In genomic region chr19:12722566-12723382, GRCh38 we compare ENCODE assay signal across 1 cellular context.
A peak's percentile ranks its signal among the peaks of the same experiment; 100 is the strongest.
TF ChIP-seq lines count a peak whose summit lies in the region.

No MANE protein-coding gene starts in this region.

TF ChIP-seq in HEK293, 187 proteins besides CTCF, POLR2A, EP300 and RAD21 (continued from another document and continues in another):
- no peak for TF ChIP-seq ZNF776 (tag by site-specific recombination; IDR thresholded peaks at IDR 0.05; ENCODE audit: borderline replicate concordance)
- no peak for TF ChIP-seq YY1 (tag by site-specific recombination; IDR thresholded peaks at IDR 0.05)
- no peak for TF ChIP-seq ZNF133 (tag by site-specific recombination; IDR thresholded peaks at IDR 0.05)
- 0 out of 2 replicates have a peak, but pooled peaks have one; percentile 17 for TF ChIP-seq ZNF660 (tag by site-specific recombination; IDR thresholded peaks at IDR 0.05)
- TF ChIP-seq KLF1 (tag by site-specific recombination; IDR thresholded peaks at IDR 0.05): peak; percentile 15; the same call in 1 of the 2 replicates
- TF ChIP-seq ZEB2 (tag by site-specific recombination; IDR thresholded peaks at IDR 0.05): peak; percentile 73
- TF ChIP-seq ZFP37 (tag by site-specific recombination; IDR thresholded peaks at IDR 0.05): no peak
- TF ChIP-seq SALL2 (tag by site-specific recombination; IDR thresholded peaks at IDR 0.05; ENCODE audit: borderline replicate concordance): no peak
- no peak for TF ChIP-seq ZBTB44 (tag by site-specific recombination; IDR thresholded peaks at IDR 0.05)
- no peak for TF ChIP-seq ZNF624 (tag by site-specific recombination; IDR thresholded peaks at IDR 0.05)
- no peak for TF ChIP-seq ZNF707 (tag by site-specific recombination; IDR thresholded peaks at IDR 0.05)
- peak; percentile 77 for TF ChIP-seq ZBTB21 (tag by site-specific recombination; IDR thresholded peaks at IDR 0.05)
- peak; percentile 70 for TF ChIP-seq ZNF843 (tag by site-specific recombination; IDR thresholded peaks at IDR 0.05)
- no peak for TF ChIP-seq ZNF341 (tag by site-specific recombination; IDR thresholded peaks at IDR 0.05; ENCODE audit: low read depth)
- no peak for TF ChIP-seq ZNF48 (tag by site-specific recombination; IDR thresholded peaks at IDR 0.05)
- TF ChIP-seq ZNF366 (tag by site-specific recombination; conservative IDR thresholded peaks at IDR 0.05): peak; percentile 66
- TF ChIP-seq ZNF2 (tag by site-specific recombination; IDR thresholded peaks at IDR 0.05): peak; percentile 61; the same call in 1 of the 2 replicates
- TF ChIP-seq ZNF449 (tag by site-specific recombination; IDR thresholded peaks at IDR 0.05): no peak; the same call in 1 of the 2 replicates
- TF ChIP-seq HOXD13 (CRISPR knock-in tag; IDR thresholded peaks at IDR 0.05; ENCODE audit: borderline replicate concordance): no peak
- TF ChIP-seq ZNF513 (tag by site-specific recombination; IDR thresholded peaks at IDR 0.05): no peak
- TF ChIP-seq ZNF426 (tag by site-specific recombination; IDR thresholded peaks at IDR 0.05): no peak
- TF ChIP-seq ZNF530 (tag by site-specific recombination; IDR thresholded peaks at IDR 0.05; ENCODE audit: low read depth): no peak
- peak; percentile 67; the same call in 1 of the 2 replicates for TF ChIP-seq RBAK (tag by site-specific recombination; IDR thresholded peaks at IDR 0.05)
- peak; percentile 17 for TF ChIP-seq GLIS1 (tag by site-specific recombination; IDR thresholded peaks at IDR 0.05)
- no peak for TF ChIP-seq ZNF274 (IDR thresholded peaks at IDR 0.05; ENCODE audit: low read length)
- TF ChIP-seq ZNF274 (tag by site-specific recombination; IDR thresholded peaks at IDR 0.05; ENCODE audit: borderline replicate concordance): no peak
- TF ChIP-seq, protein P1, sequence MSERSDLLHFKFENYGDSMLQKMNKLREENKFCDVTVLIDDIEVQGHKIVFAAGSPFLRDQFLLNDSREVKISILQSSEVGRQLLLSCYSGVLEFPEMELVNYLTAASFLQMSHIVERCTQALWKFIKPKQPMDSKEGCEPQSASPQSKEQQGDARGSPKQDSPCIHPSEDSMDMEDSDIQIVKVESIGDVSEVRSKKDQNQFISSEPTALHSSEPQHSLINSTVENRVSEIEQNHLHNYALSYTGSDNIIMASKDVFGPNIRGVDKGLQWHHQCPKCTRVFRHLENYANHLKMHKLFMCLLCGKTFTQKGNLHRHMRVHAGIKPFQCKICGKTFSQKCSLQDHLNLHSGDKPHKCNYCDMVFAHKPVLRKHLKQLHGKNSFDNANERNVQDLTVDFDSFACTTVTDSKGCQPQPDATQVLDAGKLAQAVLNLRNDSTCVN (tag by site-specific recombination; optimal IDR thresholded peaks at IDR 0.05): peak; percentile 56
- TF ChIP-seq ZNF529 (tag by site-specific recombination; IDR thresholded peaks at IDR 0.05; ENCODE audit: insufficient replicate concordance): no peak
- no peak for TF ChIP-seq ZNF248 (tag by site-specific recombination; IDR thresholded peaks at IDR 0.05)
- TF ChIP-seq ZNF677 (tag by site-specific recombination; IDR thresholded peaks at IDR 0.05): no peak
- TF ChIP-seq ZNF121 (tag by site-specific recombination; IDR thresholded peaks at IDR 0.05): no peak
- TF ChIP-seq ZNF223 (tag by site-specific recombination; IDR thresholded peaks at IDR 0.05): no peak
- peak; percentile 84; the same call in 1 of the 2 replicates for TF ChIP-seq ZNF391 (tag by site-specific recombination; IDR thresholded peaks at IDR 0.05; ENCODE audit: borderline replicate concordance, low read depth)
- TF ChIP-seq ZNF155 (tag by site-specific recombination; IDR thresholded peaks at IDR 0.05): no peak
- TF ChIP-seq GLI2 (tag by site-specific recombination; IDR thresholded peaks at IDR 0.05; ENCODE audit: borderline replicate concordance, low read depth): no peak
- TF ChIP-seq ZNF514 (tag by site-specific recombination; IDR thresholded peaks at IDR 0.05): no peak
- TF ChIP-seq ZNF169 (tag by site-specific recombination; IDR thresholded peaks at IDR 0.05): no peak
- TF ChIP-seq ZNF362 (tag by site-specific recombination; IDR thresholded peaks at IDR 0.05): peak; percentile 98
- no peak for TF ChIP-seq SETDB1 (IDR thresholded peaks at IDR 0.05; ENCODE audit: insufficient read length, low read length)
- TF ChIP-seq BCL11B (tag by site-specific recombination; IDR thresholded peaks at IDR 0.05; ENCODE audit: low read depth): peak; percentile 34; the same call in 1 of the 2 replicates
- TF ChIP-seq ZNF76 (tag by site-specific recombination; IDR thresholded peaks at IDR 0.05; ENCODE audit: borderline replicate concordance, low read depth): peak; percentile 89
- TF ChIP-seq ZNF837 (tag by site-specific recombination; IDR thresholded peaks at IDR 0.05): no peak
- TF ChIP-seq, protein P2, sequence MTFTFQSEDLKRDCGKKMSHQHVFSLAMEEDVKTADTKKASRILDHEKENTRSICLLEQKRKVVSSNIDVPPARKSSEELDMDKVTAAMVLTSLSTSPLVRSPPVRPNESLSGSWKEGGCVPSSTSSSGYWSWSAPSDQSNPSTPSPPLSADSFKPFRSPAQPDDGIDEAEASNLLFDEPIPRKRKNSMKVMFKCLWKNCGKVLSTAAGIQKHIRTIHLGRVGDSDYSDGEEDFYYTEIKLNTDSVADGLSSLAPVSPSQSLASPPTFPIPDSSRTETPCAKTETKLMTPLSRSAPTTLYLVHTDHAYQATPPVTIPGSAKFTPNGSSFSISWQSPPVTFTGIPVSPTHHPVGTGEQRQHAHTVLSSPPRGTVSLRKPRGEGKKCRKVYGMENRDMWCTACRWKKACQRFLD (tag by site-specific recombination; IDR thresholded peaks at IDR 0.05): no peak
- no peak for TF ChIP-seq ZNF354C (tag by site-specific recombination; IDR thresholded peaks at IDR 0.05; ENCODE audit: borderline replicate concordance, low read depth)
- TF ChIP-seq ZNF211 (tag by site-specific recombination; IDR thresholded peaks at IDR 0.05; ENCODE audit: low read depth): no peak
- peak; percentile 56 for TF ChIP-seq ZBTB17 (tag by site-specific recombination; IDR thresholded peaks at IDR 0.05)
- peak; percentile 68 for TF ChIP-seq ZBTB20 (tag by site-specific recombination; IDR thresholded peaks at IDR 0.05)
- no peak for TF ChIP-seq ZNF214 (tag by site-specific recombination; IDR thresholded peaks at IDR 0.05; ENCODE audit: borderline replicate concordance)
- TF ChIP-seq ZNF621 (tag by site-specific recombination; IDR thresholded peaks at IDR 0.05): no peak
- TF ChIP-seq ZNF558 (tag by site-specific recombination; IDR thresholded peaks at IDR 0.05): peak; percentile 58
- no peak for TF ChIP-seq ZNF114 (tag by site-specific recombination; IDR thresholded peaks at IDR 0.05)
- TF ChIP-seq OSR2 (tag by site-specific recombination; IDR thresholded peaks at IDR 0.05): 0 out of 2 replicates have a peak, but pooled peaks have one; percentile 32
- no peak for TF ChIP-seq ZNF311 (tag by site-specific recombination; IDR thresholded peaks at IDR 0.05; ENCODE audit: borderline replicate concordance)
- TF ChIP-seq ZNF157 (tag by site-specific recombination; IDR thresholded peaks at IDR 0.05): no peak
- peak; percentile 87 for TF ChIP-seq KLF8 (tag by site-specific recombination; IDR thresholded peaks at IDR 0.05)
- TF ChIP-seq, protein P3, sequence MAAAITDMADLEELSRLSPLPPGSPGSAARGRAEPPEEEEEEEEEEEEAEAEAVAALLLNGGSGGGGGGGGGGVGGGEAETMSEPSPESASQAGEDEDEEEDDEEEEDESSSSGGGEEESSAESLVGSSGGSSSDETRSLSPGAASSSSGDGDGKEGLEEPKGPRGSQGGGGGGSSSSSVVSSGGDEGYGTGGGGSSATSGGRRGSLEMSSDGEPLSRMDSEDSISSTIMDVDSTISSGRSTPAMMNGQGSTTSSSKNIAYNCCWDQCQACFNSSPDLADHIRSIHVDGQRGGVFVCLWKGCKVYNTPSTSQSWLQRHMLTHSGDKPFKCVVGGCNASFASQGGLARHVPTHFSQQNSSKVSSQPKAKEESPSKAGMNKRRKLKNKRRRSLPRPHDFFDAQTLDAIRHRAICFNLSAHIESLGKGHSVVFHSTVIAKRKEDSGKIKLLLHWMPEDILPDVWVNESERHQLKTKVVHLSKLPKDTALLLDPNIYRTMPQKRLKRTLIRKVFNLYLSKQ (tag by site-specific recombination; IDR thresholded peaks at IDR 0.05; ENCODE audit: borderline replicate concordance): no peak
- TF ChIP-seq ZNF24 (tag by site-specific recombination; IDR thresholded peaks at IDR 0.05): peak; percentile 96
- no peak for TF ChIP-seq ZNF202 (tag by site-specific recombination; IDR thresholded peaks at IDR 0.05; ENCODE audit: borderline replicate concordance)
- TF ChIP-seq ZNF768 (tag by site-specific recombination; IDR thresholded peaks at IDR 0.05): no peak
- TF ChIP-seq ZNF664 (tag by site-specific recombination; IDR thresholded peaks at IDR 0.05): no peak
- TF ChIP-seq HOXA7 (CRISPR knock-in tag; IDR thresholded peaks at IDR 0.05; ENCODE audit: borderline replicate concordance): no peak
- no peak for TF ChIP-seq ZBTB10 (tag by site-specific recombination; IDR thresholded peaks at IDR 0.05)
- no peak for TF ChIP-seq ZNF433 (tag by site-specific recombination; IDR thresholded peaks at IDR 0.05; ENCODE audit: low read depth)
- TF ChIP-seq ZNF18 (tag by site-specific recombination; IDR thresholded peaks at IDR 0.05): peak; percentile 42; the same call in 1 of the 2 replicates
